Comparison of ENCODE assay signal across 15 cellular contexts in genomic region chr17:80345841-80346497, GRCh38.
DNase-seq lines count a peak whose midpoint lies in the region; ATAC-seq, FAIRE-seq and TF ChIP-seq lines count a peak whose summit lies in the region.
"Had no signal": no experiment of that assay in that cellular context is flagged by ENCODE, and none has a peak within 500 bp of the region (broad histone marks: within the 10 kb centered on the region; RNA-seq: fewer than 3 reads in every experiment).

No MANE protein-coding gene starts in this region.

- no peaks in the 10 kb centered on the region for H3K9me3 Mint-ChIP-seq in progenitor cell of endocrine pancreas (ENCODE audit: low read depth)
- H3K9me3 Mint-ChIP-seq: CD4-positive, CD25-positive, alpha-beta regulatory T cell had no signal

- H3K27ac Mint-ChIP-seq in progenitor cell of endocrine pancreas = peak overlapping the region; percentile 59

- TF ChIP-seq CTCF in bronchial epithelial cell (IDR thresholded peaks at IDR 0.05; ENCODE audit: insufficient read depth, low read length, severe bottlenecking) = no peak
- TF ChIP-seq CTCF in progenitor cell of endocrine pancreas (IDR thresholded peaks at IDR 0.05; ENCODE audit: unreplicated experiment) = no peak

- FAIRE-seq in bronchial epithelial cell (lab: Jason Lieb, UNC) = peak; percentile 43
- FAIRE-seq: GM18507 had no signal

- DNase-seq in activated effector memory CD4-positive, alpha-beta T cell treated with anti-CD3 and anti-CD28 coated beads, Interleukin-2, amount 50 U/mL, for 16 hours = peak; percentile 47
- DNase-seq in activated effector memory CD4-positive, alpha-beta T cell treated with Interleukin-2 at 50 U/mL for 16 hours = no peak
- DNase-seq in bronchial epithelial cell (ENCODE audit: low read depth) (no peak), progenitor cell of endocrine pancreas (ENCODE audit: low spot score, unreplicated experiment) (no peak)
- no peak for DNase-seq in activated CD4-positive, CD25-positive, alpha-beta regulatory T cell treated with anti-CD3 and anti-CD28 coated beads, Interleukin-2, amount 50 U/mL, for 72 hours
- DNase-seq: ACHN; Calu3; CD4-positive, CD25-positive, alpha-beta regulatory T cell; DMS 273 treated with DMSO at 0.1 percent for 48 hours; GOT3 had no signal

- no peak for ATAC-seq in GM18909 (IDR thresholded peaks at IDR 0.05; ENCODE audit: poor library complexity, unreplicated experiment)
- ATAC-seq in GM21526 (IDR thresholded peaks at IDR 0.05; ENCODE audit: low FRiP score, unreplicated experiment) = no peak

- peaks cover 38% of the 10 kb centered on the region for H3K36me3 ChIP-seq in bronchial epithelial cell (ENCODE audit: control insufficient read depth, insufficient read depth, low read length)

- H3K27me3 Mint-ChIP-seq in progenitor cell of endocrine pancreas = no peaks in the 10 kb centered on the region
- H3K27me3 Mint-ChIP-seq: CD4-positive, CD25-positive, alpha-beta regulatory T cell had no signal

- H3K4me1 Mint-ChIP-seq in progenitor cell of endocrine pancreas (ENCODE audit: low read depth) = no peaks in the 10 kb centered on the region

- H3K4me3 ChIP-seq in bronchial epithelial cell (ENCODE audit: low read depth, low read length) = no peak overlapping the region
- H3K4me3 ChIP-seq: BLaER1 treated with 17β-estradiol and CSF1 and Interleukin-3, amounts not matched to agents 10 nM and 100 nM; HAP-1 had no signal

- H3K27me3 ChIP-seq in bronchial epithelial cell (ENCODE audit: control insufficient read depth, insufficient read depth, low read length) = no peaks in the 10 kb centered on the region
- H3K27me3 ChIP-seq: BLaER1 treated with 17β-estradiol and CSF1 and Interleukin-3, amounts not matched to agents 10 nM and 100 nM had no signal

- no peak overlapping the region for H3K4me3 Mint-ChIP-seq in progenitor cell of endocrine pancreas (ENCODE audit: low read depth)
- H3K4me3 Mint-ChIP-seq: CD4-positive, CD25-positive, alpha-beta regulatory T cell had no signal

- peaks cover 26% of the 10 kb centered on the region for H3K36me3 Mint-ChIP-seq in progenitor cell of endocrine pancreas (ENCODE audit: insufficient read depth)
